ENCODE assay signal across 8 cellular contexts in genomic region chr3:53891500-53892334, GRCh38. TPM values are rescaled to one million over a fixed set of nuclear protein-coding genes. Genes with fewer than 3 reads are reported as not detected.
DNase-seq lines count a peak whose midpoint lies in the region; ATAC-seq and TF ChIP-seq lines count a peak whose summit lies in the region.

Gene SELENOK (minus strand): TSS chr3:53891859.

- ATAC-seq in GM19397 (IDR thresholded peaks at IDR 0.05; ENCODE audit: unreplicated experiment) (peak; percentile 97), HG03571 (IDR thresholded peaks at IDR 0.05; ENCODE audit: unreplicated experiment) (peak; percentile 98), left lung (peak; percentile 98)

- no peak for TF ChIP-seq CTCF in C4-2B (conservative IDR thresholded peaks at IDR 0.05)
- TF ChIP-seq CTCF in left lung (IDR thresholded peaks at IDR 0.05): no peak

- intact Hi-C loops in left lung (cut with DNase I): no loop called here

- peaks cover 0 to 13% of the 10 kb centered on the region in 2 donors for H3K36me3 ChIP-seq in left lung

- peaks cover 14 to 31% of the 10 kb centered on the region in 2 donors for H3K4me1 ChIP-seq in left lung

- H3K27me3 ChIP-seq in left lung: peaks cover 4 to 18% of the 10 kb centered on the region in 2 donors

- H3K9me3 ChIP-seq in left lung: no peaks in the 10 kb centered on the region

- H3K27ac ChIP-seq in C4-2B (peak within 1 kb of the TSS; percentile 79), left lung (peak within 1 kb of the TSS; percentile 93 to 95)

- peak within 1 kb of the TSS; percentile 82 to 84 for H3K4me3 ChIP-seq in left lung

- DNase-seq in NCI-H82 (lab: John Stamatoyannopoulos, UW): peak; percentile 98
- peak; percentile 94 to 97 for DNase-seq in activated CD4-positive, alpha-beta T cell treated with anti-CD3 and anti-CD28 coated beads, Interleukin-2, amount 50 U/mL, for 48 hours
- DNase-seq in dermis blood vessel endothelial cell: peak; percentile 100
- peak; percentile 99 for DNase-seq in left lung
- DNase-seq in stimulated activated CD4-positive, alpha-beta T cell treated with anti-CD3 and anti-CD28 coated beads, Interleukin-2, amount 100 ng/mL, for 48 hours: peak; percentile 89 to 93

RNA-seq across cellular contexts. Expression of gene SELENOK, which starts in this region (rescaled TPM):
- 10.1 and 25.0 TPM in 2 replicates for total RNA-seq in dermis blood vessel endothelial cell
- total RNA-seq in left lung: 10 to 100 TPM; 34.7 to 45.8 TPM

Comparison
In these comparisons a context has a peak if more than half of its experiments do, and no peak if none do; other contexts are left out.
1. Peak in every context shown above with its lines: DNase-seq, ATAC-seq, H3K4me3 ChIP-seq and H3K27ac ChIP-seq.